In genomic region chr15:40991355-40991754, GRCh38 we compare ENCODE assay signal across 1 cellular context.
TF ChIP-seq lines count a peak whose summit lies in the region.

No MANE protein-coding gene starts in this region.

TF ChIP-seq in HEK293, 187 proteins besides CTCF, POLR2A, EP300 and RAD21 (continued from another document):
- TF ChIP-seq, protein P1, sequence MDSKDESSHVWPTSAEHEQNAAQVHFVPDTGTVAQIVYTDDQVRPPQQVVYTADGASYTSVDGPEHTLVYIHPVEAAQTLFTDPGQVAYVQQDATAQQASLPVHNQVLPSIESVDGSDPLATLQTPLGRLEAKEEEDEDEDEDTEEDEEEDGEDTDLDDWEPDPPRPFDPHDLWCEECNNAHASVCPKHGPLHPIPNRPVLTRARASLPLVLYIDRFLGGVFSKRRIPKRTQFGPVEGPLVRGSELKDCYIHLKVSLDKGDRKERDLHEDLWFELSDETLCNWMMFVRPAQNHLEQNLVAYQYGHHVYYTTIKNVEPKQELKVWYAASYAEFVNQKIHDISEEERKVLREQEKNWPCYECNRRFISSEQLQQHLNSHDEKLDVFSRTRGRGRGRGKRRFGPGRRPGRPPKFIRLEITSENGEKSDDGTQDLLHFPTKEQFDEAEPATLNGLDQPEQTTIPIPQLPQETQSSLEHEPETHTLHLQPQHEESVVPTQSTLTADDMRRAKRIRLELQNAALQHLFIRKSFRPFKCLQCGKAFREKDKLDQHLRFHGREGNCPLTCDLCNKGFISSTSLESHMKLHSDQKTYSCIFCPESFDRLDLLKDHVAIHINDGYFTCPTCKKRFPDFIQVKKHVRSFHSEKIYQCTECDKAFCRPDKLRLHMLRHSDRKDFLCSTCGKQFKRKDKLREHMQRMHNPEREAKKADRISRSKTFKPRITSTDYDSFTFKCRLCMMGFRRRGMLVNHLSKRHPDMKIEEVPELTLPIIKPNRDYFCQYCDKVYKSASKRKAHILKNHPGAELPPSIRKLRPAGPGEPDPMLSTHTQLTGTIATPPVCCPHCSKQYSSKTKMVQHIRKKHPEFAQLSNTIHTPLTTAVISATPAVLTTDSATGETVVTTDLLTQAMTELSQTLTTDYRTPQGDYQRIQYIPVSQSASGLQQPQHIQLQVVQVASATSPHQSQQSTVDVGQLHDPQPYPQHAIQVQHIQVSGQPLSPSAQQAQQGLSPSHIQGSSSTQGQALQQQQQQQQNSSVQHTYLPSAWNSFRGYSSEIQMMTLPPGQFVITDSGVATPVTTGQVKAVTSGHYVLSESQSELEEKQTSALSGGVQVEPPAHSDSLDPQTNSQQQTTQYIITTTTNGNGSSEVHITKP (tag by site-specific recombination; IDR thresholded peaks at IDR 0.05): no peak
